In genomic region chr1:175884369-175884768, GRCh38 we compare ENCODE assay signal across 22 cellular contexts.
"Had no signal": no experiment of that assay in that cellular context is flagged by ENCODE, and none has a peak within 500 bp of the region (broad histone marks: within the 10 kb centered on the region; RNA-seq: fewer than 3 reads in every experiment).

No MANE protein-coding gene starts in this region.

- H3K9me3 ChIP-seq: esophagus squamous epithelium, gastroesophageal sphincter, heart right ventricle, left lung, sigmoid colon, thyroid gland had no signal

- DNase-seq: activated CD4-positive, alpha-beta memory T cell treated with anti-CD3 and anti-CD28 coated beads, Interleukin-2, amount 10 ng/mL, durations not matched to agents 7 days and 5 days; activated CD4-positive, alpha-beta T cell treated with anti-CD3 and anti-CD28 coated beads, Interleukin-2, amount 10 ng/mL, durations not matched to agents 24 days and 14 days; activated effector memory CD4-positive, alpha-beta T cell treated with Interleukin-2 at 50 U/mL for 16 hours; activated naive CD4-positive, alpha-beta T cell treated with anti-CD3 and anti-CD28 coated beads for 36 hours; activated T-cell treated with anti-CD3 and anti-CD28 coated beads, Interleukin-2, amount 50 U/mL, for 72 hours; brain microvascular endothelial cell; central memory CD4-positive, alpha-beta T cell; esophagus squamous epithelium; heart right ventricle; left lung; nephron progenitor cell; retina; stimulated activated CD4-positive, alpha-beta T cell treated with anti-CD3 and anti-CD28 coated beads, Interleukin-2, amount 100 ng/mL, for 48 hours; stimulated activated CD8-positive, alpha-beta memory T cell treated with anti-CD3 and anti-CD28 coated beads, Interleukin-4, amount 100 ng/mL, for 48 hours; stimulated activated naive B cell treated with anti-CD40 and anti-IgM and Interleukin-4, amounts not matched to agents 10 μg/mL and 1 μg/mL and 100 μg/mL, for 72 hours; thyroid gland had no signal

- H3K27me3 ChIP-seq: brain microvascular endothelial cell, gastroesophageal sphincter, heart right ventricle, left lung, sigmoid colon, thyroid gland had no signal

- H3K27ac ChIP-seq: brain microvascular endothelial cell, esophagus squamous epithelium, gastroesophageal sphincter, heart right ventricle, left lung, thyroid gland, VCaP had no signal

- H3K4me1 ChIP-seq: thyroid gland had no signal

- FAIRE-seq: colon, keratinocyte had no signal

- H3K4me3 ChIP-seq: esophagus squamous epithelium, gastroesophageal sphincter, heart right ventricle, left lung, lung, sigmoid colon, thyroid gland had no signal

- H3K36me3 ChIP-seq: brain microvascular endothelial cell, esophagus squamous epithelium, gastroesophageal sphincter, heart right ventricle, left lung, sigmoid colon, thyroid gland had no signal
